In genomic region chr12:89348894-89349669, GRCh38 we compare ENCODE assay signal across 1 cellular context.
A peak's percentile ranks its signal among the peaks of the same experiment; 100 is the strongest.
TF ChIP-seq lines count a peak whose summit lies in the region.

No MANE protein-coding gene starts in this region.

TF ChIP-seq in HepG2, 621 proteins besides CTCF, POLR2A, EP300 and RAD21 (continued from another document and continues in another):
- TF ChIP-seq ZSCAN31 (CRISPR knock-in tag; IDR thresholded peaks at IDR 0.05; ENCODE audit: low read depth) (no peak), ARID2 (CRISPR knock-in tag; IDR thresholded peaks at IDR 0.05; ENCODE audit: borderline replicate concordance) (peak; percentile 56; the same call in 1 of the 2 replicates), ZNF790 (CRISPR knock-in tag; IDR thresholded peaks at IDR 0.05; ENCODE audit: borderline replicate concordance) (0 out of 2 replicates have a peak, but pooled peaks have one; percentile 48), BRCA1 (CRISPR knock-in tag; IDR thresholded peaks at IDR 0.05) (0 out of 2 replicates have a peak, but pooled peaks have one; percentile 51), RORA (CRISPR knock-in tag; IDR thresholded peaks at IDR 0.05) (no peak), LCORL (IDR thresholded peaks at IDR 0.05) (no peak), LCORL (CRISPR knock-in tag; IDR thresholded peaks at IDR 0.05) (no peak), ZNF503 (CRISPR knock-in tag; IDR thresholded peaks at IDR 0.05) (no peak), ZNF879 (CRISPR knock-in tag; IDR thresholded peaks at IDR 0.05) (no peak), ZSCAN25 (CRISPR knock-in tag; IDR thresholded peaks at IDR 0.05) (no peak), FOXP4 (CRISPR knock-in tag; IDR thresholded peaks at IDR 0.05) (0 out of 2 replicates have a peak, but pooled peaks have one; percentile 23), RBM22 (optimal IDR thresholded peaks at IDR 0.05; ENCODE audit: low read length) (peak; percentile 90), ZNF574 (CRISPR knock-in tag; IDR thresholded peaks at IDR 0.05) (0 out of 2 replicates have a peak, but pooled peaks have one; percentile 29), ZNF251 (CRISPR knock-in tag; IDR thresholded peaks at IDR 0.05) (no peak), MLLT10 (CRISPR knock-in tag; IDR thresholded peaks at IDR 0.05) (peak; percentile 12; the same call in 1 of the 2 replicates), KLF16 (CRISPR knock-in tag; IDR thresholded peaks at IDR 0.05) (no peak), SIN3B (IDR thresholded peaks at IDR 0.05; ENCODE audit: low read length) (no peak), SAP130 (CRISPR knock-in tag; IDR thresholded peaks at IDR 0.05; ENCODE audit: low read depth) (0 out of 2 replicates have a peak, but pooled peaks have one; percentile 8), E2F5 (CRISPR knock-in tag; conservative IDR thresholded peaks at IDR 0.05) (no peak), ZNF510 (CRISPR knock-in tag; IDR thresholded peaks at IDR 0.05; ENCODE audit: low read depth) (no peak), POGK (CRISPR knock-in tag; conservative IDR thresholded peaks at IDR 0.05) (no peak), HDAC1 (CRISPR knock-in tag; IDR thresholded peaks at IDR 0.05) (0 out of 2 replicates have a peak, but pooled peaks have one; percentile 17), BATF2 (CRISPR knock-in tag; IDR thresholded peaks at IDR 0.05) (no peak), ZFP37 (CRISPR knock-in tag; IDR thresholded peaks at IDR 0.05; ENCODE audit: borderline replicate concordance) (no peak), ZBTB43 (CRISPR knock-in tag; conservative IDR thresholded peaks at IDR 0.05) (0 out of 2 replicates have a peak, but pooled peaks have one; percentile 37), POLR2G (IDR thresholded peaks at IDR 0.05; ENCODE audit: low read depth, low read length) (peak; percentile 74; the same call in 1 of the 2 replicates), IRF9 (CRISPR knock-in tag; IDR thresholded peaks at IDR 0.05; ENCODE audit: borderline replicate concordance) (no peak), HDAC2 (CRISPR knock-in tag; IDR thresholded peaks at IDR 0.05) (0 out of 2 replicates have a peak, but pooled peaks have one; percentile 23), ZMYM3 (CRISPR knock-in tag; IDR thresholded peaks at IDR 0.05) (no peak), ZNF547 (CRISPR knock-in tag; IDR thresholded peaks at IDR 0.05) (peak; percentile 31; the same call in 1 of the 2 replicates), SIN3A (IDR thresholded peaks at IDR 0.05; ENCODE audit: borderline replicate concordance, low read depth, low read length) (0 out of 2 replicates have a peak, but pooled peaks have one; percentile 29), SMC3 (IDR thresholded peaks at IDR 0.05; ENCODE audit: low read length) (no peak), KLF11 (CRISPR knock-in tag; IDR thresholded peaks at IDR 0.05) (no peak), THAP9 (CRISPR knock-in tag; IDR thresholded peaks at IDR 0.05; ENCODE audit: borderline replicate concordance) (no peak), ZNF501 (CRISPR knock-in tag; IDR thresholded peaks at IDR 0.05) (0 out of 2 replicates have a peak, but pooled peaks have one; percentile 45), SOX5 (CRISPR knock-in tag; IDR thresholded peaks at IDR 0.05; ENCODE audit: borderline replicate concordance) (no peak), ZNF678 (CRISPR knock-in tag; IDR thresholded peaks at IDR 0.05) (no peak), ERF (CRISPR knock-in tag; IDR thresholded peaks at IDR 0.05) (peak; percentile 14; the same call in 1 of the 2 replicates), ARNT2 (CRISPR knock-in tag; IDR thresholded peaks at IDR 0.05; ENCODE audit: low read depth) (no peak), BCL6 (CRISPR knock-in tag; IDR thresholded peaks at IDR 0.05) (0 out of 2 replicates have a peak, but pooled peaks have one; percentile 9), ARID4A (CRISPR knock-in tag; IDR thresholded peaks at IDR 0.05; ENCODE audit: borderline replicate concordance) (0 out of 2 replicates have a peak, but pooled peaks have one; percentile 11), RARA (CRISPR knock-in tag; IDR thresholded peaks at IDR 0.05) (0 out of 2 replicates have a peak, but pooled peaks have one; percentile 17)
